Comparison of ENCODE assay signal across 10 cellular contexts in genomic region chr9:110099236-110099741, GRCh38.
DNase-seq lines count a peak whose midpoint lies in the region; ATAC-seq and TF ChIP-seq lines count a peak whose summit lies in the region.
"Had no signal": no experiment of that assay in that cellular context is flagged by ENCODE, and none has a peak within 500 bp of the region (broad histone marks: within the 10 kb centered on the region; RNA-seq: fewer than 3 reads in every experiment).

No MANE protein-coding gene starts in this region.

- H3F3A ChIP-seq in MM.1S (ENCODE audit: insufficient read depth, low read length) = peaks cover 38% of the 10 kb centered on the region

- H3K79me2 ChIP-seq in MM.1S (ENCODE audit: low read length) = peaks cover 77% of the 10 kb centered on the region

- DNase-seq in AG10803 (ENCODE audit: low read depth) = peak; percentile 89
- no peak for DNase-seq in MM.1S
- DNase-seq in WERI-Rb-1 = peak; percentile 90
- DNase-seq in inferior parietal cortex (ENCODE audit: extremely low spot score) = peak; percentile 32
- no peak for DNase-seq in NK-92 (lab: John Stamatoyannopoulos, UW; ENCODE audit: unreplicated experiment)
- DNase-seq: activated gamma-delta T cell, NCI-H510A treated with DMSO at 0.1 percent for 48 hours had no signal

- H3K4me2 ChIP-seq in MM.1S (ENCODE audit: low read depth, low read length) = no peak overlapping the region

- H3K9ac ChIP-seq in MM.1S (ENCODE audit: low read length) = no peak overlapping the region

- no peak for ATAC-seq in HG02571 (IDR thresholded peaks at IDR 0.05; ENCODE audit: unreplicated experiment)
- ATAC-seq in GM18502 (IDR thresholded peaks at IDR 0.05; ENCODE audit: poor library complexity, unreplicated experiment) = no peak
- no peak for ATAC-seq in GM19351 (IDR thresholded peaks at IDR 0.05; ENCODE audit: unreplicated experiment)

- no peaks in the 10 kb centered on the region for H3K36me3 ChIP-seq in MM.1S (replicated peaks; ENCODE audit: insufficient read depth, low read length)
- H3K36me3 ChIP-seq in WERI-Rb-1 = no peaks in the 10 kb centered on the region; the same call in 1 of the 2 replicates

- peaks cover 58% of the 10 kb centered on the region for H3K4me1 ChIP-seq in MM.1S (ENCODE audit: low read length)

- H3K9me2 ChIP-seq in MM.1S (replicated peaks; ENCODE audit: insufficient read depth, low read length) = no peaks in the 10 kb centered on the region

- H3K27ac ChIP-seq in MM.1S (ENCODE audit: low read length) (peak overlapping the region; percentile 1; the same call in 1 of the 2 replicates), WERI-Rb-1 (peak overlapping the region; percentile 88)

- no peaks in the 10 kb centered on the region for H3K27me3 ChIP-seq in MM.1S (replicated peaks; ENCODE audit: insufficient read depth, low read length)
- H3K27me3 ChIP-seq in WERI-Rb-1 (ENCODE audit: insufficient read depth, low read depth, severe bottlenecking) = no peaks in the 10 kb centered on the region

- no peaks in the 10 kb centered on the region for H3K9me3 ChIP-seq in MM.1S (replicated peaks; ENCODE audit: insufficient read depth, low read length)
- no peaks in the 10 kb centered on the region for H3K9me3 ChIP-seq in WERI-Rb-1 (ENCODE audit: severe bottlenecking)

- peaks cover 8% of the 10 kb centered on the region; the same call in 1 of the 2 replicates for H4K20me1 ChIP-seq in MM.1S (ENCODE audit: insufficient read depth, low read length)

- TF ChIP-seq CTCF in AG10803 (conservative IDR thresholded peaks at IDR 0.05; ENCODE audit: low read length) (peak; percentile 16; the same call in 1 of the 2 replicates), MM.1S (IDR thresholded peaks at IDR 0.05; ENCODE audit: low read length) (no peak), WERI-Rb-1 (IDR thresholded peaks at IDR 0.05; ENCODE audit: low read depth, low read length) (no peak)

- no peak overlapping the region for H3K4me3 ChIP-seq in AG10803 (ENCODE audit: low read length)
- no peak overlapping the region for H3K4me3 ChIP-seq in MM.1S (ENCODE audit: low read length)
- H3K4me3 ChIP-seq in WERI-Rb-1 (ENCODE audit: low read depth, low read length) = peak overlapping the region; percentile 25

- H2AFZ ChIP-seq in MM.1S (ENCODE audit: low read length) = no peak overlapping the region

Comparison
In these comparisons a context has a peak if more than half of its experiments do, and no peak if none do; other contexts are left out.
1. DNase-seq: peak in AG10803 (single experiment), WERI-Rb-1 (single experiment) and inferior parietal cortex (single experiment); none in MM.1S (single experiment) and NK-92 (single experiment).